26 cellular contexts compared by ENCODE assay signal in the genomic region with DNA sequence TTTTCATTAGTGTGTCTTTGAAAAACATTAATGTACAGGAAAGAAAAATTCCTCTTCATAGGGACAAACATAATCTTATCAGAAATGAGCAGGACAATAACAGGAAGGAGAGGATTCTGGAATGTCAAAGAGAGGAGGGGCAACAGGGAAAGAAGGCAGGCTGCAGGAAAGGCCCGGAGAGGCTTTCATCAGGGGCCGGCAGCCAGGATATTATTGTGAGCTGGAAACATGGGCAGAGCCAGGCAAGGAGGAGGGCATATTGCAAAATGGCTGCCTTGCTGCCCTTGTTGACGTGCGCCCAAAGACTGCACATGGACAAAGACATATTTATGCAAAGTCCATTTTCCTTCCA.
DNase-seq lines count a peak whose midpoint lies in the region; ATAC-seq and TF ChIP-seq lines count a peak whose summit lies in the region.
"Had no signal": no experiment of that assay in that cellular context is flagged by ENCODE, and none has a peak within 500 bp of the region (broad histone marks: within the 10 kb centered on the region; RNA-seq: fewer than 3 reads in every experiment).

No MANE protein-coding gene starts in this region.

- TF ChIP-seq CTCF in MCF 10A (IDR thresholded peaks at IDR 0.05; ENCODE audit: unreplicated experiment) (no peak), breast epithelium (IDR thresholded peaks at IDR 0.05) (no peak), right lobe of liver (IDR thresholded peaks at IDR 0.05) (no peak), smooth muscle cell (IDR thresholded peaks at IDR 0.05; ENCODE audit: borderline replicate concordance, insufficient read depth, poor library complexity, severe bottlenecking) (no peak)

- H3K9me3 Mint-ChIP-seq in MCF 10A (ENCODE audit: unreplicated experiment) = no peaks in the 10 kb centered on the region
- H3K9me3 Mint-ChIP-seq in activated CD8-positive, alpha-beta memory T cell treated with anti-CD3 and anti-CD28 coated beads, Interleukin-2, amount 10 ng/mL, durations not matched to agents 7 days and 5 days (ENCODE audit: low read depth) = no peaks in the 10 kb centered on the region
- H3K9me3 Mint-ChIP-seq: CD4-positive, alpha-beta T cell had no signal

- peak overlapping the region; percentile 27 for H2AFZ ChIP-seq in smooth muscle cell (ENCODE audit: low read depth)

- DNase-seq in MCF 10A (ENCODE audit: unreplicated experiment) = no peak
- no peak for DNase-seq in breast epithelium (ENCODE audit: low spot score in 2 of 2)
- DNase-seq in dermis blood vessel endothelial cell = peak; percentile 71
- no peak for DNase-seq in right lobe of liver
- no peak for DNase-seq in smooth muscle cell (lab: John Stamatoyannopoulos, UW; ENCODE audit: unreplicated experiment)
- DNase-seq in activated CD8-positive, alpha-beta memory T cell treated with anti-CD3 and anti-CD28 coated beads, Interleukin-2, amount 10 ng/mL, durations not matched to agents 7 days and 5 days = no peak
- DNase-seq in NCI-H748 treated with DMSO at 0.1 percent for 48 hours (lab: John Stamatoyannopoulos, UW) = no peak
- DNase-seq in COR-L47 (lab: John Stamatoyannopoulos, UW) = no peak
- DNase-seq: ACHN; Caco-2; CD4-positive, alpha-beta T cell; DND-41; GOT3; HCEC 1CT; IMR-90; NCI-H1105; NCI-H146; NCI-H2029 treated with DMSO at 0.1 percent for 48 hours; NCI-H2171; NCI-H345; NCI-H524 had no signal

- H3K4me3 Mint-ChIP-seq in MCF 10A (ENCODE audit: unreplicated experiment) = no peak overlapping the region
- H3K4me3 Mint-ChIP-seq in activated CD8-positive, alpha-beta memory T cell treated with anti-CD3 and anti-CD28 coated beads, Interleukin-2, amount 10 ng/mL, durations not matched to agents 7 days and 5 days = no peak overlapping the region
- H3K4me3 Mint-ChIP-seq: CD4-positive, alpha-beta T cell had no signal

- no peaks in the 10 kb centered on the region for H3F3A ChIP-seq in smooth muscle cell (ENCODE audit: low read depth)

- POLR2A ChIA-PET in MCF 10A (lab: Yijun Ruan, JAX) = no interaction called here

- H4K20me1 ChIP-seq in smooth muscle cell (ENCODE audit: low read depth) = no peaks in the 10 kb centered on the region
- H4K20me1 ChIP-seq: BLaER1 had no signal

- BruUV-seq in MCF 10A (replicated peaks; lab: Mats Ljungman, UMichigan) = no TSS peak

- TF ChIP-seq POLR2A in breast epithelium (IDR thresholded peaks at IDR 0.05) (no peak), right lobe of liver (IDR thresholded peaks at IDR 0.05) (no peak)

- peak; percentile 30 to 65 (median 36) for ATAC-seq in right lobe of liver
- no peak for ATAC-seq in activated CD8-positive, alpha-beta memory T cell treated with anti-CD3 and anti-CD28 coated beads, Interleukin-2, amount 10 ng/mL, durations not matched to agents 7 days and 5 days
- ATAC-seq: GM12878 had no signal

- H3K27me3 Mint-ChIP-seq in MCF 10A (ENCODE audit: insufficient read depth, unreplicated experiment) = no peaks in the 10 kb centered on the region
- H3K27me3 Mint-ChIP-seq in activated CD8-positive, alpha-beta memory T cell treated with anti-CD3 and anti-CD28 coated beads, Interleukin-2, amount 10 ng/mL, durations not matched to agents 7 days and 5 days = peaks cover 5% of the 10 kb centered on the region
- H3K27me3 Mint-ChIP-seq: CD4-positive, alpha-beta T cell had no signal

- peaks cover 0 to 1% of the 10 kb centered on the region in 2 donors for H3K4me1 ChIP-seq in breast epithelium
- H3K4me1 ChIP-seq in right lobe of liver = no peaks in the 10 kb centered on the region
- H3K4me1 ChIP-seq in smooth muscle cell (ENCODE audit: low read depth) = no peaks in the 10 kb centered on the region
- H3K4me1 ChIP-seq: BLaER1, Caco-2 had no signal

- H3K4me2 ChIP-seq in smooth muscle cell = no peak overlapping the region
- H3K4me2 ChIP-seq: BLaER1, KMS-11 had no signal

- H3K27ac ChIP-seq in breast epithelium (no peak overlapping the region), right lobe of liver (no peak overlapping the region), smooth muscle cell (ENCODE audit: low read depth) (no peak overlapping the region)
- H3K27ac ChIP-seq: 22Rv1, BLaER1, KMS-11, SJSA1 had no signal

- intact Hi-C loops in MCF 10A (cut with micrococcal nuclease) (no loop called here), breast epithelium (cut with DNase I; ENCODE audit: low total_unique reads) (no loop called here), right lobe of liver (cut with DNase I) (loop anchor here in 1 of 2 donors (10.0 kb wide), 1 partner anchor 119 kb away; no protein-coding TSS in a partner anchor)

- no peaks in the 10 kb centered on the region for H3K36me3 Mint-ChIP-seq in MCF 10A (ENCODE audit: insufficient read depth, unreplicated experiment)
- H3K36me3 Mint-ChIP-seq in activated CD8-positive, alpha-beta memory T cell treated with anti-CD3 and anti-CD28 coated beads, Interleukin-2, amount 10 ng/mL, durations not matched to agents 7 days and 5 days = no peaks in the 10 kb centered on the region

- H3K9me3 ChIP-seq in breast epithelium (no peaks in the 10 kb centered on the region), right lobe of liver (no peaks in the 10 kb centered on the region), smooth muscle cell (replicated peaks; ENCODE audit: low read depth) (no peaks in the 10 kb centered on the region)
- H3K9me3 ChIP-seq: BLaER1, Caco-2, SJSA1 had no signal

- no peaks in the 10 kb centered on the region for H3K27me3 ChIP-seq in breast epithelium
- no peaks in the 10 kb centered on the region for H3K27me3 ChIP-seq in right lobe of liver
- H3K27me3 ChIP-seq in smooth muscle cell (ENCODE audit: low read depth) = no peaks in the 10 kb centered on the region
- H3K27me3 ChIP-seq: BLaER1, SJSA1 had no signal

- H3K4me3 ChIP-seq in breast epithelium = no peak overlapping the region
- H3K4me3 ChIP-seq in right lobe of liver = no peak overlapping the region
- no peak overlapping the region for H3K4me3 ChIP-seq in smooth muscle cell
- H3K4me3 ChIP-seq: BLaER1, GM12878, SJSA1 had no signal

- CTCF ChIA-PET in MCF 10A (lab: Yijun Ruan, JAX) = no interaction called here
- CTCF ChIA-PET in activated CD8-positive, alpha-beta memory T cell treated with anti-CD3 and anti-CD28 coated beads, Interleukin-2, amount 10 ng/mL, durations not matched to agents 7 days and 5 days (lab: Charles Lee) = interaction anchor here (1.2 kb wide), 1 partner anchor 122 kb away, joined by 3 read pairs; no protein-coding TSS in a partner anchor

- no peaks in the 10 kb centered on the region for H3K79me2 ChIP-seq in smooth muscle cell (ENCODE audit: low read depth)

- H3K4me1 Mint-ChIP-seq in MCF 10A (ENCODE audit: insufficient read depth, unreplicated experiment) = peaks cover 1% of the 10 kb centered on the region
- peaks cover 4% of the 10 kb centered on the region for H3K4me1 Mint-ChIP-seq in activated CD8-positive, alpha-beta memory T cell treated with anti-CD3 and anti-CD28 coated beads, Interleukin-2, amount 10 ng/mL, durations not matched to agents 7 days and 5 days

- 81% methylated on average over 4 of the region's 4 CpGs for WGBS in right lobe of liver (ENCODE audit: insufficient coverage, low coverage, low lambda C conversion rate, missing lambda C conversion rate)
- WGBS in smooth muscle cell (ENCODE audit: low lambda C conversion rate) = 83% methylated on average over 4 of the region's 4 CpGs

- H3K27ac Mint-ChIP-seq in MCF 10A (ENCODE audit: low read depth, unreplicated experiment) = peak overlapping the region; percentile 74
- H3K27ac Mint-ChIP-seq in activated CD8-positive, alpha-beta memory T cell treated with anti-CD3 and anti-CD28 coated beads, Interleukin-2, amount 10 ng/mL, durations not matched to agents 7 days and 5 days = no peak overlapping the region
- H3K27ac Mint-ChIP-seq: CD4-positive, alpha-beta T cell had no signal

- H3K9ac ChIP-seq in smooth muscle cell (ENCODE audit: low read depth) = no peak overlapping the region
- H3K9ac ChIP-seq: BLaER1, KMS-11 had no signal

- no peaks in the 10 kb centered on the region for H3K36me3 ChIP-seq in breast epithelium
- H3K36me3 ChIP-seq in right lobe of liver = no peaks in the 10 kb centered on the region
- H3K36me3 ChIP-seq in smooth muscle cell (ENCODE audit: low read depth) = no peaks in the 10 kb centered on the region
- H3K36me3 ChIP-seq: BLaER1, SJSA1 had no signal
